In genomic region chr6:30790734-30791383, GRCh38 we compare ENCODE assay signal across 1 cellular context.
TF ChIP-seq lines count a peak whose summit lies in the region.

No MANE protein-coding gene starts in this region.

TF ChIP-seq in GM23338, 12 proteins besides CTCF, POLR2A, EP300 and RAD21:
- TF ChIP-seq ZNF331 (CRISPR knock-in tag; IDR thresholded peaks at IDR 0.05; ENCODE audit: low read depth) (no peak), EZH2 (IDR thresholded peaks at IDR 0.05; ENCODE audit: low read depth, unreplicated experiment) (no peak), JUNB (IDR thresholded peaks at IDR 0.05; ENCODE audit: unreplicated experiment) (no peak), ZNF462 (CRISPR knock-in tag; IDR thresholded peaks at IDR 0.05) (no peak), NANOG (IDR thresholded peaks at IDR 0.05; ENCODE audit: borderline replicate concordance) (no peak), CREB1 (CRISPR knock-in tag; IDR thresholded peaks at IDR 0.05; ENCODE audit: low read depth) (no peak), EZH2phosphoT487 (IDR thresholded peaks at IDR 0.05; ENCODE audit: unreplicated experiment) (no peak), STAT1 (IDR thresholded peaks at IDR 0.05; ENCODE audit: unreplicated experiment) (no peak), ZNF114 (CRISPR knock-in tag; IDR thresholded peaks at IDR 0.05) (no peak), REST (IDR thresholded peaks at IDR 0.05; ENCODE audit: unreplicated experiment) (no peak), ETS1 (IDR thresholded peaks at IDR 0.05) (no peak), POLR2AphosphoS5 (IDR thresholded peaks at IDR 0.05; ENCODE audit: low read depth) (no peak)
